ENCODE assay signal across 8 cellular contexts in the genomic region with DNA sequence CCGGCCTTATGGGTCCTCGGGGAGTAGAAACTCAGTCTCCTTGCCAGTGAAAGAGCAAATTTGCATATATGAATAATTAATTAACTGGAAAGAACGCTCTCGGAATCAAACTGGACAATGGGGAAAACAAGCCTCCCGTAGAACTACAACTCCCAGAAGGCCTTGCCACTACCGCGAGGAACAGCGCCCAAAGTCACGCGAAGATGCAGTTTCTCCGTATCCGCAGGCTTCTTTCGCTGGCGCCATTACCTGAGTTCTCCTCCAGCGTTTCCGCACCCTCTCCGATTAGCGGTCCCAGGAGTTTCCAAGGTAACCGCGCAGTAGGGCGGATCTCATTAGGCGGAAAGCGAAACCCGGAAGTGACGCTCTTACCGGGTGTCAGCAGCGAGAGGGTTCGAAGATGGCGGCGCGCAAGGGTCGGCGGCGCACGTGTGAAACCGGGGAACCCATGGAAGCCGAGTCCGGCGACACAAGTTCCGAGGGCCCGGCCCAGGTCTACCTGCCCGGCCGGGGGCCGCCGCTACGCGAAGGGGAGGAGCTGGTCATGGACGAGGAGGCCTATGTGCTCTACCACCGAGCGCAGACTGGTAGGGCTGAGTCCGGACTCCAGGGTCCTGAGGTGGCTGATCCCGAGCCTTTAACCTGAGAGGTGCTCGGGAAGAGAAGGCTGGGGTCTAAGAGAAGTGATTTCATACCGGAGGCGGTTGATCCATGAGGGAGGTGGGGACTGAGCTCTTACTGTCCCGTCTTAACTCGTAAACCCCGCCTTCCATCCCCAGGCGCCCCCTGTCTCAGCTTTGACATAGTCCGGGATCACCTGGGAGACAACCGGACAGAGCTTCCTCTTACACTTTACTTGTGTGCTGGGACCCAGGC. TPM values are rescaled to one million over a fixed set of nuclear protein-coding genes. Genes with fewer than 3 reads are reported as not detected.
DNase-seq lines count a peak whose midpoint lies in the region; ATAC-seq and TF ChIP-seq lines count a peak whose summit lies in the region.

A gene (plus strand): TSS at position 378 of the 876 bp plus-strand sequence. CDS start 23 bp downstream, at position 401.

- H2AFZ ChIP-seq in osteoblast (ENCODE audit: low read length) = peak within 1 kb of the TSS; percentile 91

- H3K4me3 ChIP-seq in GM06990 (replicated peaks; ENCODE audit: low read depth, low read length) (peak within 1 kb of the TSS; percentile 98), osteoblast (ENCODE audit: insufficient read depth, low read length) (peak within 1 kb of the TSS; percentile 93), thoracic aorta (peak within 1 kb of the TSS; percentile 79)

- H3K4me1 ChIP-seq in osteoblast (ENCODE audit: insufficient read depth, low read length) (peaks cover 18% of the 10 kb centered on the region), thoracic aorta (ENCODE audit: control insufficient read depth in 1 of 2, low read depth in 2 of 2) (peaks cover 17 to 22% of the 10 kb centered on the region in 2 donors)

- no peaks in the 10 kb centered on the region for H4K20me1 ChIP-seq in osteoblast (ENCODE audit: insufficient read depth, low read length)

- H3K27me3 ChIP-seq in GM06990 (replicated peaks; ENCODE audit: control insufficient read depth, insufficient read depth, low read length) = no peaks in the 10 kb centered on the region; the same call in 1 of the 2 replicates
- peaks cover 5% of the 10 kb centered on the region for H3K27me3 ChIP-seq in osteoblast (ENCODE audit: insufficient read depth, low read length)
- H3K27me3 ChIP-seq in thoracic aorta (replicated peaks; ENCODE audit: insufficient read depth) = peaks cover 3% of the 10 kb centered on the region

- DNase-seq in GM06990 (ENCODE audit: extremely low read depth, insufficient read length) = peak; percentile 91
- peak; percentile 98 for DNase-seq in NCI-H1105 (lab: John Stamatoyannopoulos, UW)
- DNase-seq in SKM-1 treated with dmso at 0.1 percent for 144 hours (lab: John Stamatoyannopoulos, UW; ENCODE audit: unreplicated experiment) = peak; percentile 84
- peak; percentile 86 for DNase-seq in glutamatergic neuron
- DNase-seq in osteoblast (ENCODE audit: insufficient read length, low spot score, missing footprints) = peak; percentile 100
- DNase-seq in thoracic aorta (ENCODE audit: low spot score) = peak; percentile 85

- peak within 1 kb of the TSS; percentile 90 for H3K27ac ChIP-seq in osteoblast (ENCODE audit: low read depth, low read length)
- H3K27ac ChIP-seq in thoracic aorta = peak within 1 kb of the TSS; percentile 71 to 77

- H3K27ac Mint-ChIP-seq in activated naive CD8-positive, alpha-beta T cell = peak within 1 kb of the TSS; percentile 93
- peak within 1 kb of the TSS; percentile 93 for H3K27ac Mint-ChIP-seq in glutamatergic neuron (ENCODE audit: unreplicated experiment)

- H3K4me3 Mint-ChIP-seq in activated naive CD8-positive, alpha-beta T cell = peak within 1 kb of the TSS; percentile 79
- peak within 1 kb of the TSS; percentile 94 for H3K4me3 Mint-ChIP-seq in glutamatergic neuron (ENCODE audit: unreplicated experiment)

- H3K36me3 ChIP-seq in GM06990 (ENCODE audit: control insufficient read depth, insufficient read depth, low read length) = peaks cover 10% of the 10 kb centered on the region
- peaks cover 28% of the 10 kb centered on the region for H3K36me3 ChIP-seq in osteoblast (ENCODE audit: insufficient read depth, low read length)
- peaks cover 12% of the 10 kb centered on the region for H3K36me3 ChIP-seq in thoracic aorta

- peaks cover 11% of the 10 kb centered on the region for H3K36me3 Mint-ChIP-seq in activated naive CD8-positive, alpha-beta T cell
- no peaks in the 10 kb centered on the region for H3K36me3 Mint-ChIP-seq in glutamatergic neuron (ENCODE audit: unreplicated experiment)

- H3K9me3 Mint-ChIP-seq in activated naive CD8-positive, alpha-beta T cell (ENCODE audit: low read depth) = no peaks in the 10 kb centered on the region
- H3K9me3 Mint-ChIP-seq in glutamatergic neuron (ENCODE audit: unreplicated experiment) = peaks cover 8% of the 10 kb centered on the region

- peaks cover 10% of the 10 kb centered on the region for H3K27me3 Mint-ChIP-seq in activated naive CD8-positive, alpha-beta T cell
- peaks cover 23% of the 10 kb centered on the region for H3K27me3 Mint-ChIP-seq in glutamatergic neuron (ENCODE audit: unreplicated experiment)

- no peak for TF ChIP-seq CTCF in GM06990 (IDR thresholded peaks at IDR 0.05; ENCODE audit: insufficient read depth, low read length, poor library complexity, severe bottlenecking)
- no peak for TF ChIP-seq CTCF in glutamatergic neuron (IDR thresholded peaks at IDR 0.05; ENCODE audit: partially characterized antibody, unreplicated experiment)
- TF ChIP-seq CTCF in osteoblast (IDR thresholded peaks at IDR 0.05; ENCODE audit: extremely low read depth, low read depth, low read length) = no peak
- TF ChIP-seq CTCF in thoracic aorta (IDR thresholded peaks at IDR 0.05) = no peak

- H3K4me2 ChIP-seq in osteoblast (ENCODE audit: insufficient read depth, low read length) = peak within 1 kb of the TSS; percentile 94

- H3K9me3 ChIP-seq in osteoblast (ENCODE audit: low read depth, low read length) = no peaks in the 10 kb centered on the region
- no peaks in the 10 kb centered on the region for H3K9me3 ChIP-seq in thoracic aorta

- H3K79me2 ChIP-seq in osteoblast (ENCODE audit: insufficient read depth, low read length) = peaks cover 27% of the 10 kb centered on the region

- H3K4me1 Mint-ChIP-seq in activated naive CD8-positive, alpha-beta T cell (ENCODE audit: low read depth) = peaks cover 37% of the 10 kb centered on the region
- peaks cover 11% of the 10 kb centered on the region for H3K4me1 Mint-ChIP-seq in glutamatergic neuron (ENCODE audit: low read depth, unreplicated experiment)

- peak; percentile 81 for ATAC-seq in HG02623 (IDR thresholded peaks at IDR 0.05; ENCODE audit: unreplicated experiment)
- peak; percentile 65 for ATAC-seq in thoracic aorta (ENCODE audit: insufficient number of reproducible peaks, low FRiP score, low read depth)

RNA-seq across cellular contexts. Expression of the gene that starts here (rescaled TPM):
- total RNA-seq in glutamatergic neuron (ENCODE audit: unreplicated experiment) = 25.0 TPM
- total RNA-seq in osteoblast = 23.3 and 25.0 TPM in 2 replicates
- total RNA-seq in thoracic aorta = 10 to 100 TPM; 17.5 to 38.3 TPM

Comparison
In these comparisons a context has a peak if more than half of its experiments do, and no peak if none do; other contexts are left out.
1. Peak in every context shown above with its lines: DNase-seq, ATAC-seq, H3K4me3 ChIP-seq and H3K27ac ChIP-seq.